In genomic region chr17:66855204-66855603, GRCh38 we compare ENCODE assay signal across 11 cellular contexts. TPM values are rescaled to one million over a fixed set of nuclear protein-coding genes. Genes with fewer than 3 reads are reported as not detected.
DNase-seq lines count a peak whose midpoint lies in the region; ATAC-seq, FAIRE-seq and TF ChIP-seq lines count a peak whose summit lies in the region.
"Had no signal": no experiment of that assay in that cellular context is flagged by ENCODE, and none has a peak within 500 bp of the region (broad histone marks: within the 10 kb centered on the region; RNA-seq: fewer than 3 reads in every experiment).

No MANE protein-coding gene starts in this region.

- intact Hi-C loops in activated CD4-positive, alpha-beta memory T cell treated with anti-CD3 and anti-CD28 coated beads for 36 hours (cut with micrococcal nuclease): no loop called here
- intact Hi-C loops in thyroid gland (cut with DNase I): no loop called here

- DNase-seq in AG09319 (ENCODE audit: extremely low read depth, low read depth) (no peak), H54 (ENCODE audit: insufficient read length, low spot score) (peak; percentile 46), iPS DF 19.7 (ENCODE audit: low read depth, low spot score) (peak; percentile 9), GM19240 (ENCODE audit: insufficient read length, low spot score) (no peak), epidermal melanocyte (ENCODE audit: insufficient read length, low spot score) (no peak), thyroid gland (no peak)
- peak; percentile 60 for DNase-seq in activated CD4-positive, alpha-beta memory T cell treated with anti-CD3 and anti-CD28 coated beads for 36 hours
- DNase-seq: stimulated activated naive B cell treated with anti-CD40 and anti-IgM and Interleukin-4, amounts not matched to agents 10 μg/mL and 1 μg/mL and 100 μg/mL, for 72 hours had no signal

- no peak overlapping the region for H3K4me3 Mint-ChIP-seq in activated CD4-positive, alpha-beta memory T cell treated with anti-CD3 and anti-CD28 coated beads for 36 hours
- H3K4me3 Mint-ChIP-seq: naive thymus-derived CD4-positive, alpha-beta T cell; stimulated activated naive B cell treated with anti-CD40 and anti-IgM and Interleukin-4, amounts not matched to agents 10 μg/mL and 1 μg/mL and 100 μg/mL, for 72 hours had no signal

- H3K4me1 Mint-ChIP-seq in activated CD4-positive, alpha-beta memory T cell treated with anti-CD3 and anti-CD28 coated beads for 36 hours (ENCODE audit: low read depth): no peaks in the 10 kb centered on the region

- no peaks in the 10 kb centered on the region for H3K36me3 ChIP-seq in thyroid gland

- H3K27me3 Mint-ChIP-seq in activated CD4-positive, alpha-beta memory T cell treated with anti-CD3 and anti-CD28 coated beads for 36 hours: no peaks in the 10 kb centered on the region

- H3K27me3 ChIP-seq in thyroid gland: no peaks in the 10 kb centered on the region

- no peak overlapping the region for H3K27ac Mint-ChIP-seq in activated CD4-positive, alpha-beta memory T cell treated with anti-CD3 and anti-CD28 coated beads for 36 hours
- H3K27ac Mint-ChIP-seq: naive thymus-derived CD4-positive, alpha-beta T cell; stimulated activated naive B cell treated with anti-CD40 and anti-IgM and Interleukin-4, amounts not matched to agents 10 μg/mL and 1 μg/mL and 100 μg/mL, for 72 hours had no signal

- 76 to 78% methylated on average over 10 of the region's 10 CpGs for WGBS in thyroid gland, 2 donors

- ATAC-seq in HG02571 (IDR thresholded peaks at IDR 0.05; ENCODE audit: unreplicated experiment): no peak
- ATAC-seq: naive thymus-derived CD4-positive, alpha-beta T cell; stimulated activated naive B cell treated with anti-CD40 and anti-IgM and Interleukin-4, amounts not matched to agents 10 μg/mL and 1 μg/mL and 100 μg/mL, for 72 hours had no signal

- H3K9me3 Mint-ChIP-seq in activated CD4-positive, alpha-beta memory T cell treated with anti-CD3 and anti-CD28 coated beads for 36 hours: peaks cover 4% of the 10 kb centered on the region

- H3K36me3 Mint-ChIP-seq in activated CD4-positive, alpha-beta memory T cell treated with anti-CD3 and anti-CD28 coated beads for 36 hours: no peaks in the 10 kb centered on the region
- H3K36me3 Mint-ChIP-seq: naive thymus-derived CD4-positive, alpha-beta T cell; stimulated activated naive B cell treated with anti-CD40 and anti-IgM and Interleukin-4, amounts not matched to agents 10 μg/mL and 1 μg/mL and 100 μg/mL, for 72 hours had no signal

- no peak overlapping the region for H3K27ac ChIP-seq in thyroid gland

- TF ChIP-seq POLR2A in H54 (IDR thresholded peaks at IDR 0.05; ENCODE audit: low read depth, low read length): no peak
- no peak for TF ChIP-seq POLR2A in thyroid gland (IDR thresholded peaks at IDR 0.05)

- H3K4me1 ChIP-seq in thyroid gland: no peaks in the 10 kb centered on the region

- POLR2A ChIA-PET in activated CD4-positive, alpha-beta memory T cell treated with anti-CD3 and anti-CD28 coated beads for 36 hours (lab: Charles Lee): no interaction called here

- no peaks in the 10 kb centered on the region for H3K9me3 ChIP-seq in thyroid gland

- no peak for FAIRE-seq in H54 (lab: Jason Lieb, UNC)

- peak; percentile 17 for TF ChIP-seq CTCF in AG09319 (IDR thresholded peaks at IDR 0.05; ENCODE audit: low read depth, low read length)
- peak in 1 of 6 experiments; percentile 6 for TF ChIP-seq CTCF in thyroid gland (IDR thresholded peaks at IDR 0.05)

- CTCF ChIA-PET in activated CD4-positive, alpha-beta memory T cell treated with anti-CD3 and anti-CD28 coated beads for 36 hours (lab: Charles Lee): interaction anchor here (0.6 to 0.7 kb wide), 5 partner anchors 10 to 1561 kb away, joined by 3 to 4 read pairs (median 3); no protein-coding TSS in a partner anchor

- H3K4me3 ChIP-seq in thyroid gland (replicated peaks in 1 of 3): no peak overlapping the region

RNA-seq across cellular contexts. Expression of gene CACNG5, which starts 20.3 kb away (rescaled TPM):
- not detected for total RNA-seq in activated CD4-positive, alpha-beta memory T cell treated with anti-CD3 and anti-CD28 coated beads for 36 hours
- not detected for total RNA-seq in thyroid gland
- total RNA-seq: activated CD8-positive, alpha-beta memory T cell treated with anti-CD3 and anti-CD28 coated beads for 36 hours; naive thymus-derived CD4-positive, alpha-beta T cell had no signal

Comparison
In these comparisons a context has a peak if more than half of its experiments do, and no peak if none do; other contexts are left out.
1. DNase-seq: peak in H54 (single experiment), activated CD4-positive, alpha-beta memory T cell treated with anti-CD3 and anti-CD28 coated beads for 36 hours (single experiment) and iPS DF 19.7 (single experiment); none in AG09319 (single experiment), GM19240 (single experiment), epidermal melanocyte (single experiment) and thyroid gland (0 of 2).